ENCODE assay signal across 8 cellular contexts in the genomic region with DNA sequence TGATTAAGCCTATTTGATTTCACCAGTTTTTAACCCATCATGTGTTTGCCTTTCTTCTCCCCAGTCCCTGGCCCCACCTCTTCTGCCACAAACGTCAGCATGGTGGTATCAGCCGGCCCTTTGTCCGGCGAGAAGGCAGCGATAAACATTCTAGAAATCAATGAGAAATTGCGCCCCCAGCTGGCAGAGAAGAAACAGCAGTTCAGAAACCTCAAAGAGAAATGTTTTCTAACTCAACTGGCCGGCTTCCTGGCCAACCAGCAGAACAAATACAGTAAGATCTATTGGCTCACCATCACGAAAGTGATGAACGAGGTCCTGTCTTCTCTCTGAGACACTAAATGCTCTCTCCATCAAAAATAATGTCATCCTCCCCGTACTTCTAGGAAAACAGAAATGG.
DNase-seq lines count a peak whose midpoint lies in the region; ATAC-seq and TF ChIP-seq lines count a peak whose summit lies in the region.
"Not testable (repeated sequence)": the region's sequence is repeated elsewhere in the genome, so short reads cannot be mapped to it uniquely, and the experiment has no call there.

No MANE protein-coding gene starts in this region.

- intact Hi-C loops in right cardiac atrium (cut with DNase I); testis (cut with DNase I; ENCODE audit: low total_unique reads): not testable (repeated sequence)

- not testable (repeated sequence) for H3K27me3 Mint-ChIP-seq in osteocyte (ENCODE audit: unreplicated experiment)

- H3K36me3 Mint-ChIP-seq in osteocyte (ENCODE audit: unreplicated experiment) = not testable (repeated sequence)

- not testable (repeated sequence) for H3K4me3 Mint-ChIP-seq in osteocyte (ENCODE audit: unreplicated experiment)

- not testable (repeated sequence) for H3K9me3 Mint-ChIP-seq in osteocyte (ENCODE audit: unreplicated experiment)

- H3K4me3 ChIP-seq in right cardiac atrium (ENCODE audit: low read length); testis: not testable (repeated sequence)

- DNase-seq in DMS53 (lab: John Stamatoyannopoulos, UW) (peak; percentile 54), LHCN-M2 (ENCODE audit: low read depth) (peak; percentile 48), right cardiac atrium (peak; percentile 0 to 63 (median 49)), osteocyte (ENCODE audit: extremely low spot score, unreplicated experiment) (peak; percentile 84), testis (peak; percentile 22)
- not testable (repeated sequence) for DNase-seq in RWPE1 (ENCODE audit: low spot score)
- DNase-seq in activated CD8-positive, alpha-beta memory T cell treated with anti-CD3 and anti-CD28 coated beads for 24 hours = peak; percentile 58
- DNase-seq in central memory CD4-positive, alpha-beta T cell = peak; percentile 34

- H3K36me3 ChIP-seq in testis (ENCODE audit: low read depth, missing control alignments) = not testable (repeated sequence)

- not testable (repeated sequence) for ATAC-seq in right cardiac atrium

- H3K4me1 ChIP-seq in right cardiac atrium (ENCODE audit: control insufficient read depth, insufficient read depth, low read length); testis: not testable (repeated sequence)

- H3K27me3 ChIP-seq in right cardiac atrium (ENCODE audit: control insufficient read depth, insufficient read depth); testis: not testable (repeated sequence)

- CTCF ChIA-PET in RWPE1 (lab: Yijun Ruan, JAX) = not testable (repeated sequence)

- peak overlapping the region; percentile 54 for H3K27ac Mint-ChIP-seq in osteocyte (ENCODE audit: unreplicated experiment)

- not testable (repeated sequence) for H3K4me1 Mint-ChIP-seq in osteocyte (ENCODE audit: unreplicated experiment)

- not testable (repeated sequence) for TF ChIP-seq POLR2A in testis (IDR thresholded peaks at IDR 0.05)

- not testable (repeated sequence) for H3K27ac ChIP-seq in RWPE1; right cardiac atrium (ENCODE audit: low read length); testis

- TF ChIP-seq CTCF in RWPE1 (conservative IDR thresholded peaks at IDR 0.05; ENCODE audit: low read depth) (peak; percentile 60), osteocyte (IDR thresholded peaks at IDR 0.05) (peak; percentile 65), testis (IDR thresholded peaks at IDR 0.05) (peak in 2 of 3 experiments; percentile 19 to 26)

- H3K9me3 ChIP-seq in right cardiac atrium (ENCODE audit: control insufficient read depth, low read length); testis: not testable (repeated sequence)

- POLR2A ChIA-PET in RWPE1 (lab: Yijun Ruan, JAX; ENCODE audit: low non-redundant PET) = not testable (repeated sequence)

- WGBS in right cardiac atrium = 9% methylated on average over 10 of the region's 10 CpGs
- 19% methylated on average over 10 of the region's 10 CpGs; no CpG with 5 or more reads in 1 of the 2 donors for WGBS in testis, 2 donors
